ENCODE assay signal across 24 cellular contexts in the genomic region with DNA sequence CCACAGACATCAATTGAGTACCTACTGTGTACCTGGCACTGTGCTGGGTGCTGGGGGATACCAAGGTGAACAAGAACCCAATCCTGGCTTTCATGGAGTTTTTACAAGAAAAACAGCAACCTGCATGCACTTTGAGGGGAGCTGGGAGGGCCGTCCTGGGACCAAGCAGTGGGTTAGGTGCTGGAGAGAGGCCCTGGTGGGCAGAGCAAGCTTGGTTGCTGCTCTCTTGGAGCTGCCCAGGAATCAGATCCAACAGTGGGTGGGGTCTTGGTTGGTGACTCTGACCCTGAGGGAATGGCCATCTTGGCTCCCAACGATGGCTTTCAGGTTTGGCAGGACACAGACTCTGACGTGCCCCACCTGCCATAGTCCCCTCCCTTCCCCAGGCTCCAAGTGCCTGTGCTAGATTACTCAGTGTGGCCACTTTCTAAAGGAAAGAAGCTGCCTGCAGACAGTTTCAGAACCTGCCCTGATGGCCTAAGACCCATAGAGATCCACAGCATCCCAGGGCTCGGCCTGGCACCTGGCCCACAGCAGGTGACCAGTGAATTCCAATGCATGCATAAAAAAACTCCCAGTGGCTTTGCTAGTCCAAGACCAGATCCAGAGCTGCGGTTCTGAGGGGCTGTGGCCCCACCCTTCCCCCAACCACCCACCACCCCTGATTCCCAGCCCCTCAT.
"Had no signal": no experiment of that assay in that cellular context is flagged by ENCODE, and none has a peak within 500 bp of the region (broad histone marks: within the 10 kb centered on the region; RNA-seq: fewer than 3 reads in every experiment).

No MANE protein-coding gene starts in this region.

- H2AFZ ChIP-seq: hepatocyte had no signal

- H3K36me3 Mint-ChIP-seq: mesothelial cell of epicardium had no signal

- H3K4me1 ChIP-seq: prostate gland had no signal

- FAIRE-seq: frontal cortex, kidney had no signal

- H3K4me3 ChIP-seq: coronary artery, hepatocyte, mucosa of descending colon, prostate gland, skin epidermis, spleen, suprapubic skin, vagina had no signal

- H3K36me3 ChIP-seq: prostate gland had no signal

- ATAC-seq: mucosa of descending colon; natural killer cell treated with Interleukin-12 subunit alpha and Interleukin-12 subunit beta and Interleukin-15 and Interleukin-18, amount 100 ng/mL, for 72 hours; right cardiac atrium; stimulated activated naive CD8-positive, alpha-beta T cell treated with anti-CD3 and anti-CD28 coated beads, Interleukin-15, amount 100 ng/mL, for 72 hours had no signal

- H3K27ac Mint-ChIP-seq: mesothelial cell of epicardium; natural killer cell treated with Interleukin-12 subunit alpha and Interleukin-12 subunit beta and Interleukin-15 and Interleukin-18, amount 100 ng/mL, for 72 hours; stimulated activated naive CD8-positive, alpha-beta T cell treated with anti-CD3 and anti-CD28 coated beads, Interleukin-15, amount 100 ng/mL, for 72 hours had no signal

- H3K27me3 Mint-ChIP-seq: central memory CD8-positive, alpha-beta T cell; naive B cell; natural killer cell treated with Interleukin-12 subunit alpha and Interleukin-12 subunit beta and Interleukin-15 and Interleukin-18, amount 100 ng/mL, for 72 hours; stimulated activated naive CD8-positive, alpha-beta T cell treated with anti-CD3 and anti-CD28 coated beads, Interleukin-15, amount 100 ng/mL, for 72 hours had no signal

- H3K9me3 Mint-ChIP-seq: central memory CD8-positive, alpha-beta T cell; mesothelial cell of epicardium; naive B cell; natural killer cell treated with Interleukin-12 subunit alpha and Interleukin-12 subunit beta and Interleukin-15 and Interleukin-18, amount 100 ng/mL, for 72 hours; neural crest cell; stimulated activated naive CD8-positive, alpha-beta T cell treated with anti-CD3 and anti-CD28 coated beads, Interleukin-15, amount 100 ng/mL, for 72 hours had no signal

- H3K9me3 ChIP-seq: mucosa of descending colon, prostate gland, spleen, suprapubic skin, vagina had no signal

- DNase-seq: dermis blood vessel endothelial cell; effector memory CD4-positive, alpha-beta T cell; erythroblast; head of caudate nucleus; kidney; mesenchymal stem cell; naive B cell; spleen; stimulated activated naive CD4-positive, alpha-beta T cell; stimulated activated naive CD8-positive, alpha-beta T cell treated with anti-CD3 and anti-CD28 coated beads, Interleukin-15, amount 100 ng/mL, for 72 hours; trophoblast cell had no signal

- H3K79me2 ChIP-seq: hepatocyte had no signal

- H3K27me3 ChIP-seq: hepatocyte, spleen, suprapubic skin, vagina had no signal

- H3K4me3 Mint-ChIP-seq: central memory CD8-positive, alpha-beta T cell; mesothelial cell of epicardium; naive B cell; natural killer cell treated with Interleukin-12 subunit alpha and Interleukin-12 subunit beta and Interleukin-15 and Interleukin-18, amount 100 ng/mL, for 72 hours; stimulated activated naive CD8-positive, alpha-beta T cell treated with anti-CD3 and anti-CD28 coated beads, Interleukin-15, amount 100 ng/mL, for 72 hours had no signal

- H3K4me1 Mint-ChIP-seq: central memory CD8-positive, alpha-beta T cell; mesothelial cell of epicardium had no signal

- H3K27ac ChIP-seq: coronary artery, hepatocyte, prostate gland, skin epidermis, spleen, suprapubic skin, vagina had no signal

- H3K4me2 ChIP-seq: hepatocyte had no signal
